ENCODE assay signal across 13 cellular contexts in genomic region chr3:182959474-182960350, GRCh38. TPM values are rescaled to one million over a fixed set of nuclear protein-coding genes. Genes with fewer than 3 reads are reported as not detected.
DNase-seq lines count a peak whose midpoint lies in the region; ATAC-seq and TF ChIP-seq lines count a peak whose summit lies in the region.
"Had no signal": no experiment of that assay in that cellular context is flagged by ENCODE, and none has a peak within 500 bp of the region (broad histone marks: within the 10 kb centered on the region; RNA-seq: fewer than 3 reads in every experiment).

No MANE protein-coding gene starts in this region.

- no peak overlapping the region for H3K9ac ChIP-seq in SK-N-MC (ENCODE audit: insufficient read length)
- H3K9ac ChIP-seq: BLaER1 treated with 17β-estradiol and CSF1 and Interleukin-3, amounts not matched to agents 10 nM and 100 nM had no signal

- intact Hi-C loops in left colon (cut with DNase I, micrococcal nuclease) = no loop called here
- intact Hi-C loops in upper lobe of right lung (cut with DNase I) = no loop called here

- TF ChIP-seq CTCF in upper lobe of right lung (IDR thresholded peaks at IDR 0.05) = no peak

- no peaks in the 10 kb centered on the region for H3K27me3 ChIP-seq in upper lobe of right lung
- H3K27me3 ChIP-seq: BLaER1 treated with 17β-estradiol and CSF1 and Interleukin-3, amounts not matched to agents 10 nM and 100 nM had no signal

- H3K4me1 Mint-ChIP-seq in stimulated activated naive CD8-positive, alpha-beta T cell treated with anti-CD3 and anti-CD28 coated beads, Interleukin-15, Interleukin-2, amounts not matched to agents 100 ng/mL and 50 ng/mL, for 24 hours (ENCODE audit: low read depth) = peaks cover 11% of the 10 kb centered on the region
- H3K4me1 Mint-ChIP-seq in stimulated activated naive CD8-positive, alpha-beta T cell treated with anti-CD3 and anti-CD28 coated beads, Interleukin-15, amount 100 ng/mL, for 72 hours = no peaks in the 10 kb centered on the region

- no peak for DNase-seq in stimulated activated naive CD8-positive, alpha-beta T cell treated with anti-CD3 and anti-CD28 coated beads, Interleukin-15, amount 100 ng/mL, for 72 hours
- DNase-seq in SK-N-MC (ENCODE audit: low read depth, low spot score) (no peak), left colon (no peak), upper lobe of right lung (no peak), SK-N-DZ (ENCODE audit: low spot score) (no peak), dermis blood vessel endothelial cell (no peak), HuH-7.5 (ENCODE audit: low spot score) (no peak)
- DNase-seq: activated CD4-positive, alpha-beta T cell treated with anti-CD3 and anti-CD28 coated beads, Interleukin-2, amount 50 U/mL, for 48 hours; kidney glomerular epithelial cell; retina; SIG-M5 had no signal

- H3K27me3 Mint-ChIP-seq in stimulated activated naive CD8-positive, alpha-beta T cell treated with anti-CD3 and anti-CD28 coated beads, Interleukin-15, Interleukin-2, amounts not matched to agents 100 ng/mL and 50 ng/mL, for 24 hours = no peaks in the 10 kb centered on the region
- no peaks in the 10 kb centered on the region for H3K27me3 Mint-ChIP-seq in stimulated activated naive CD8-positive, alpha-beta T cell treated with anti-CD3 and anti-CD28 coated beads, Interleukin-15, amount 100 ng/mL, for 72 hours

- H3K4me3 ChIP-seq in SK-N-MC (no peak overlapping the region), upper lobe of right lung (no peak overlapping the region)
- H3K4me3 ChIP-seq: BLaER1 treated with 17β-estradiol and CSF1 and Interleukin-3, amounts not matched to agents 10 nM and 100 nM had no signal

- H3K27ac Mint-ChIP-seq in stimulated activated naive CD8-positive, alpha-beta T cell treated with anti-CD3 and anti-CD28 coated beads, Interleukin-15, Interleukin-2, amounts not matched to agents 100 ng/mL and 50 ng/mL, for 24 hours = peak overlapping the region; percentile 21
- H3K27ac Mint-ChIP-seq in stimulated activated naive CD8-positive, alpha-beta T cell treated with anti-CD3 and anti-CD28 coated beads, Interleukin-15, amount 100 ng/mL, for 72 hours = peak overlapping the region in 1 of 2 donors; percentile 19

- peak overlapping the region; percentile 56 for H3K27ac ChIP-seq in SK-N-MC
- H3K27ac ChIP-seq in upper lobe of right lung = no peak overlapping the region
- H3K27ac ChIP-seq: BLaER1 treated with 17β-estradiol and CSF1 and Interleukin-3, amounts not matched to agents 10 nM and 100 nM had no signal

- peaks cover 57% of the 10 kb centered on the region for H3K36me3 ChIP-seq in SK-N-MC (ENCODE audit: insufficient read depth, low read length)
- peaks cover 32% of the 10 kb centered on the region for H3K36me3 ChIP-seq in upper lobe of right lung

- no peaks in the 10 kb centered on the region for H3K9me3 ChIP-seq in SK-N-MC (ENCODE audit: low read depth, low read length)
- no peaks in the 10 kb centered on the region for H3K9me3 ChIP-seq in upper lobe of right lung
- H3K9me3 ChIP-seq: BLaER1 treated with 17β-estradiol and CSF1 and Interleukin-3, amounts not matched to agents 10 nM and 100 nM had no signal

- H3K4me3 Mint-ChIP-seq in stimulated activated naive CD8-positive, alpha-beta T cell treated with anti-CD3 and anti-CD28 coated beads, Interleukin-15, Interleukin-2, amounts not matched to agents 100 ng/mL and 50 ng/mL, for 24 hours = no peak overlapping the region
- no peak overlapping the region for H3K4me3 Mint-ChIP-seq in stimulated activated naive CD8-positive, alpha-beta T cell treated with anti-CD3 and anti-CD28 coated beads, Interleukin-15, amount 100 ng/mL, for 72 hours

- H3K4me1 ChIP-seq in upper lobe of right lung = peaks cover 4% of the 10 kb centered on the region

- H3K9me3 Mint-ChIP-seq in stimulated activated naive CD8-positive, alpha-beta T cell treated with anti-CD3 and anti-CD28 coated beads, Interleukin-15, Interleukin-2, amounts not matched to agents 100 ng/mL and 50 ng/mL, for 24 hours = no peaks in the 10 kb centered on the region
- no peaks in the 10 kb centered on the region for H3K9me3 Mint-ChIP-seq in stimulated activated naive CD8-positive, alpha-beta T cell treated with anti-CD3 and anti-CD28 coated beads, Interleukin-15, amount 100 ng/mL, for 72 hours

- H3K36me3 Mint-ChIP-seq in stimulated activated naive CD8-positive, alpha-beta T cell treated with anti-CD3 and anti-CD28 coated beads, Interleukin-15, Interleukin-2, amounts not matched to agents 100 ng/mL and 50 ng/mL, for 24 hours (ENCODE audit: low read depth) = peaks cover 50% of the 10 kb centered on the region

- ATAC-seq in stimulated activated naive CD8-positive, alpha-beta T cell treated with anti-CD3 and anti-CD28 coated beads, Interleukin-15, amount 100 ng/mL, for 72 hours = no peak
- peak; percentile 73 for ATAC-seq in left colon
- ATAC-seq in upper lobe of right lung = peak; percentile 79

RNA-seq across cellular contexts. Expression of gene DCUN1D1, which starts 20.6 kb away (rescaled TPM):
- total RNA-seq in left colon (10 to 100 TPM; 44.0 to 52.6 TPM), upper lobe of right lung (49.9 TPM), dermis blood vessel endothelial cell (34.0 and 37.0 TPM in 2 replicates)
- polyA plus RNA-seq in SK-N-DZ (2014; cell fraction: cytosol; rRNA removed) = 22.6 and 23.0 TPM in 2 replicates
- polyA plus RNA-seq in SK-N-DZ (2014; cell fraction: nucleus; rRNA removed) = 12.9 and 18.9 TPM in 2 replicates
